In genomic region chr1:198178615-198179014, GRCh38 we compare ENCODE assay signal across 24 cellular contexts. TPM values are rescaled to one million over a fixed set of nuclear protein-coding genes. Genes with fewer than 3 reads are reported as not detected.
A peak's percentile ranks its signal among the peaks of the same experiment; 100 is the strongest.
DNase-seq lines count a peak whose midpoint lies in the region; ATAC-seq and TF ChIP-seq lines count a peak whose summit lies in the region.
"Had no signal": no experiment of that assay in that cellular context is flagged by ENCODE, and none has a peak within 500 bp of the region (broad histone marks: within the 10 kb centered on the region; RNA-seq: fewer than 3 reads in every experiment).

No MANE protein-coding gene starts in this region.

- no peak overlapping the region for H3K27ac ChIP-seq in H9 (ENCODE audit: insufficient read length, low read depth, low read length)
- H3K27ac ChIP-seq: A549, esophagus muscularis mucosa, gastroesophageal sphincter, prostate gland had no signal

- no peak overlapping the region for H4K91ac ChIP-seq in H9 (ENCODE audit: insufficient read length, low read depth, low read length)

- no peak overlapping the region for H3T11ph ChIP-seq in H9 (ENCODE audit: low read length)

- no peak overlapping the region for H2BK12ac ChIP-seq in H9 (ENCODE audit: insufficient read length, low read depth, low read length)

- no peak overlapping the region for H4K5ac ChIP-seq in H9 (ENCODE audit: insufficient read length, low read depth, low read length)

- intact Hi-C loops in activated CD4-positive, alpha-beta T cell treated with anti-CD3 and anti-CD28 coated beads for 36 hours (cut with DNase I, micrococcal nuclease): no loop called here
- intact Hi-C loops in activated CD8-positive, alpha-beta T cell treated with anti-CD3 and anti-CD28 coated beads for 36 hours (cut with micrococcal nuclease): no loop called here

- POLR2A ChIA-PET in activated CD4-positive, alpha-beta T cell treated with anti-CD3 and anti-CD28 coated beads for 36 hours (lab: Charles Lee): interaction anchor here (0.6 kb wide), 1 partner anchor 15 kb away, joined by 3 read pairs; no protein-coding TSS in a partner anchor
- POLR2A ChIA-PET in activated CD8-positive, alpha-beta T cell treated with anti-CD3 and anti-CD28 coated beads for 36 hours (lab: Charles Lee): interaction anchor here (0.6 to 1.5 kb wide), 4 partner anchors 8 to 172 kb away, joined by 3 to 5 read pairs (median 4); partner anchors contain the start of gene NEK7
- POLR2A ChIA-PET in naive thymus-derived CD8-positive, alpha-beta T cell (lab: Charles Lee): interaction anchor here (0.7 to 1.1 kb wide), 4 partner anchors 8 to 23 kb away, joined by 3 to 8 read pairs (median 4); partner anchors contain the start of gene NEK7

- no peak overlapping the region for H2AK5ac ChIP-seq in H9 (ENCODE audit: insufficient read length, low read length)

- no peaks in the 10 kb centered on the region for H3K27me3 Mint-ChIP-seq in activated CD4-positive, alpha-beta T cell treated with anti-CD3 and anti-CD28 coated beads for 36 hours
- no peaks in the 10 kb centered on the region for H3K27me3 Mint-ChIP-seq in H9 (ENCODE audit: low read depth)
- H3K27me3 Mint-ChIP-seq in activated CD8-positive, alpha-beta T cell treated with anti-CD3 and anti-CD28 coated beads for 36 hours: no peaks in the 10 kb centered on the region
- H3K27me3 Mint-ChIP-seq in naive thymus-derived CD8-positive, alpha-beta T cell: no peaks in the 10 kb centered on the region
- H3K27me3 Mint-ChIP-seq: memory B cell, type B pancreatic cell had no signal

- no peaks in the 10 kb centered on the region for H4K20me1 ChIP-seq in H9 (ENCODE audit: control insufficient read depth, insufficient read depth, insufficient read length)

- H3K79me1 ChIP-seq in H9 (ENCODE audit: insufficient read depth, low read depth, low read length, poor library complexity, severe bottlenecking): no peaks in the 10 kb centered on the region

- no peak overlapping the region for H3K9ac ChIP-seq in H9 (ENCODE audit: extremely low read depth, insufficient read length, low read length)
- H3K9ac ChIP-seq: BLaER1 had no signal

- no peak overlapping the region for H2BK5ac ChIP-seq in H9 (ENCODE audit: insufficient read length, low read length)

- no peak overlapping the region for H2BK120ac ChIP-seq in H9 (ENCODE audit: low read depth, low read length, poor library complexity, severe bottlenecking)

- no peak overlapping the region for H2BK15ac ChIP-seq in H9 (ENCODE audit: low read depth, low read length)

- H3K4me1 ChIP-seq in H9 (ENCODE audit: insufficient read depth, low read length): no peaks in the 10 kb centered on the region; the same call in 1 of the 2 replicates
- H3K4me1 ChIP-seq: prostate gland had no signal

- H3K27me3 ChIP-seq in H9 (ENCODE audit: insufficient read depth, low read length): no peaks in the 10 kb centered on the region
- H3K27me3 ChIP-seq: BLaER1, esophagus muscularis mucosa, gastroesophageal sphincter had no signal

- H4K8ac ChIP-seq in H9 (replicated peaks; ENCODE audit: insufficient read length, low read depth, low read length): no peak overlapping the region

- DNase-seq in activated CD4-positive, alpha-beta T cell treated with anti-CD3 and anti-CD28 coated beads for 36 hours: no peak
- no peak for DNase-seq in activated CD4-positive, alpha-beta T cell treated with anti-CD3 and anti-CD28 coated beads, Interleukin-2, amount 50 U/mL, for 4 hours
- no peak for DNase-seq in H9
- no peak for DNase-seq in activated CD8-positive, alpha-beta T cell treated with anti-CD3 and anti-CD28 coated beads for 36 hours
- no peak for DNase-seq in naive thymus-derived CD8-positive, alpha-beta T cell
- DNase-seq: cerebellar nuclear complex; DMS 273 treated with DMSO at 0.1 percent for 48 hours; effector CD4-positive, alpha-beta T cell; kidney glomerular epithelial cell; MM.1S; NCI-H1694 treated with DMSO at 0.1 percent for 48 hours; NCI-H345; stimulated activated CD4-positive, alpha-beta T cell treated with anti-CD3 and anti-CD28 coated beads, Interleukin-2, amount 100 ng/mL, for 24 hours had no signal

- no peak overlapping the region for H3K18ac ChIP-seq in H9 (ENCODE audit: insufficient read length, low read depth, low read length)

- no peaks in the 10 kb centered on the region for H3K9me3 Mint-ChIP-seq in activated CD4-positive, alpha-beta T cell treated with anti-CD3 and anti-CD28 coated beads for 36 hours (ENCODE audit: low read depth)
- H3K9me3 Mint-ChIP-seq in H9: no peaks in the 10 kb centered on the region
- H3K9me3 Mint-ChIP-seq in activated CD8-positive, alpha-beta T cell treated with anti-CD3 and anti-CD28 coated beads for 36 hours: no peaks in the 10 kb centered on the region
- H3K9me3 Mint-ChIP-seq in naive thymus-derived CD8-positive, alpha-beta T cell: no peaks in the 10 kb centered on the region
- H3K9me3 Mint-ChIP-seq: activated T-helper 1 cell treated with anti-CD3 and anti-CD28 coated beads, Interleukin-12 subunit alpha, Interleukin-12 subunit beta, Interleukin-2, Interleukin-4 antibody, amounts not matched to agents 30 ng/mL and 10 ng/mL and 1 ng/mL, durations not matched to agents 14 hours and 24 hours and 36 hours; memory B cell had no signal

- no peak overlapping the region; the same call in 1 of the 2 replicates for H3K14ac ChIP-seq in H9 (ENCODE audit: insufficient read depth, low read length)

- H3K4me2 ChIP-seq in H9 (ENCODE audit: insufficient read depth, insufficient read length, low read length): no peak overlapping the region
- H3K4me2 ChIP-seq: A549 had no signal

- H3K27ac Mint-ChIP-seq in activated CD4-positive, alpha-beta T cell treated with anti-CD3 and anti-CD28 coated beads for 36 hours: peak overlapping the region; percentile 16
- peak overlapping the region in 2 of 3 experiments; percentile 2 to 31; a peak in 3 of 7 replicates for H3K27ac Mint-ChIP-seq in H9
- peak overlapping the region; percentile 71 for H3K27ac Mint-ChIP-seq in activated CD8-positive, alpha-beta T cell treated with anti-CD3 and anti-CD28 coated beads for 36 hours
- peak overlapping the region; percentile 68 to 99 (median 89) for H3K27ac Mint-ChIP-seq in naive thymus-derived CD8-positive, alpha-beta T cell
- H3K27ac Mint-ChIP-seq: type B pancreatic cell had no signal

- CTCF ChIA-PET in activated CD4-positive, alpha-beta T cell treated with anti-CD3 and anti-CD28 coated beads for 36 hours (lab: Charles Lee): interaction anchor here (0.7 to 2.3 kb wide), 3 partner anchors 11 to 19 kb away, joined by 3 to 6 read pairs (median 3); no protein-coding TSS in a partner anchor
- CTCF ChIA-PET in activated CD8-positive, alpha-beta T cell treated with anti-CD3 and anti-CD28 coated beads for 36 hours (lab: Charles Lee): no interaction called here

- H3K79me2 ChIP-seq in H9 (ENCODE audit: insufficient read depth, low read length): peaks cover 4% of the 10 kb centered on the region; the same call in 1 of the 2 replicates

- no peak overlapping the region for H3K56ac ChIP-seq in H9 (ENCODE audit: insufficient read length, low read depth, low read length)

- peaks cover 92% of the 10 kb centered on the region for H3K4me1 Mint-ChIP-seq in activated CD4-positive, alpha-beta T cell treated with anti-CD3 and anti-CD28 coated beads for 36 hours
- H3K4me1 Mint-ChIP-seq in H9: peaks cover 16 to 19% of the 10 kb centered on the region in 2 experiments
- peaks cover 89% of the 10 kb centered on the region for H3K4me1 Mint-ChIP-seq in activated CD8-positive, alpha-beta T cell treated with anti-CD3 and anti-CD28 coated beads for 36 hours (ENCODE audit: low read depth)
- H3K4me1 Mint-ChIP-seq in naive thymus-derived CD8-positive, alpha-beta T cell: peaks cover 39 to 94% (median 89%) of the 10 kb centered on the region in 4 donors

- H3K23ac ChIP-seq in H9 (ENCODE audit: insufficient read length, low read depth, low read length): no peak overlapping the region

- no peak overlapping the region for H3K4me3 Mint-ChIP-seq in activated CD4-positive, alpha-beta T cell treated with anti-CD3 and anti-CD28 coated beads for 36 hours
- no peak overlapping the region for H3K4me3 Mint-ChIP-seq in H9
- peak overlapping the region; percentile 6 for H3K4me3 Mint-ChIP-seq in activated CD8-positive, alpha-beta T cell treated with anti-CD3 and anti-CD28 coated beads for 36 hours
- H3K4me3 Mint-ChIP-seq in naive thymus-derived CD8-positive, alpha-beta T cell: peak overlapping the region in 6 of 10 donors; percentile 18 to 67 (median 38)
- H3K4me3 Mint-ChIP-seq: activated T-helper 1 cell treated with anti-CD3 and anti-CD28 coated beads, Interleukin-12 subunit alpha, Interleukin-12 subunit beta, Interleukin-2, Interleukin-4 antibody, amounts not matched to agents 30 ng/mL and 10 ng/mL and 1 ng/mL, durations not matched to agents 14 hours and 24 hours and 36 hours; memory B cell; type B pancreatic cell had no signal

- WGBS in H9 (ENCODE audit: extremely low coverage, insufficient read length, low lambda C conversion rate): no CpG with 5 or more reads among the region's 1 CpG

- no peak overlapping the region for H2BK20ac ChIP-seq in H9 (ENCODE audit: low read depth, low read length, poor library complexity, severe bottlenecking)

- H3K36me3 Mint-ChIP-seq in activated CD4-positive, alpha-beta T cell treated with anti-CD3 and anti-CD28 coated beads for 36 hours (ENCODE audit: low read depth): no peaks in the 10 kb centered on the region
- no peaks in the 10 kb centered on the region for H3K36me3 Mint-ChIP-seq in H9 (ENCODE audit: insufficient read depth in 1 of 3, low read depth in 3 of 3)
- peaks cover 9% of the 10 kb centered on the region for H3K36me3 Mint-ChIP-seq in activated CD8-positive, alpha-beta T cell treated with anti-CD3 and anti-CD28 coated beads for 36 hours (ENCODE audit: low read depth)
- no peaks in the 10 kb centered on the region for H3K36me3 Mint-ChIP-seq in naive thymus-derived CD8-positive, alpha-beta T cell

- H3K4ac ChIP-seq in H9 (ENCODE audit: low read depth, low read length): no peak overlapping the region

- no peak overlapping the region for H2AFZ ChIP-seq in H9 (ENCODE audit: low read length)

- no peak for ATAC-seq in activated CD4-positive, alpha-beta T cell treated with anti-CD3 and anti-CD28 coated beads for 36 hours
- ATAC-seq in activated CD8-positive, alpha-beta T cell treated with anti-CD3 and anti-CD28 coated beads for 36 hours: no peak
- no peak for ATAC-seq in naive thymus-derived CD8-positive, alpha-beta T cell
- ATAC-seq in HG03565 (IDR thresholded peaks at IDR 0.05; ENCODE audit: unreplicated experiment) (no peak), HG02571 (IDR thresholded peaks at IDR 0.05; ENCODE audit: unreplicated experiment) (no peak), GM21526 (IDR thresholded peaks at IDR 0.05; ENCODE audit: low FRiP score, unreplicated experiment) (no peak)
- ATAC-seq: A549, gastroesophageal sphincter had no signal

- H3K23me2 ChIP-seq in H9 (ENCODE audit: insufficient read length, low read depth, low read length, poor library complexity, severe bottlenecking): no peaks in the 10 kb centered on the region

- no peak for TF ChIP-seq CTCF in H9 (conservative IDR thresholded peaks at IDR 0.05)
- TF ChIP-seq CTCF in activated CD8-positive, alpha-beta T cell treated with anti-CD3 and anti-CD28 coated beads for 36 hours (IDR thresholded peaks at IDR 0.05): no peak

- H3K9me3 ChIP-seq in H9 (ENCODE audit: control insufficient read depth, low read depth, low read length): no peaks in the 10 kb centered on the region
- H3K9me3 ChIP-seq: A549, esophagus muscularis mucosa, gastroesophageal sphincter, prostate gland had no signal

RNA-seq across cellular contexts. Expression of gene NEK7, which starts 21.8 kb away (rescaled TPM):
- 10 to 100 TPM; 46.9 to 49.0 TPM for total RNA-seq in activated CD4-positive, alpha-beta T cell treated with anti-CD3 and anti-CD28 coated beads for 36 hours
- 9.6 and 10.0 TPM in 2 replicates for total RNA-seq in H9 (2021)
- total RNA-seq in activated CD8-positive, alpha-beta T cell treated with anti-CD3 and anti-CD28 coated beads for 36 hours: 10 to 100 TPM; 71.4 to 76.4 TPM
- total RNA-seq in naive thymus-derived CD8-positive, alpha-beta T cell: 10 to 100 TPM; 46.2 to 58.2 TPM
- 10 to 100 TPM; 21.6 to 44.5 (median 39.2) TPM for polyA plus RNA-seq in naive thymus-derived CD8-positive, alpha-beta T cell

Comparison
In these comparisons a context has a peak if more than half of its experiments do, and no peak if none do; other contexts are left out.
1. H3K27ac Mint-ChIP-seq: peak in every context shown above with its lines; median percentile 89 in naive thymus-derived CD8-positive, alpha-beta T cell; 71 in activated CD8-positive, alpha-beta T cell treated with anti-CD3 and anti-CD28 coated beads for 36 hours; 16 in H9; 16 in activated CD4-positive, alpha-beta T cell treated with anti-CD3 and anti-CD28 coated beads for 36 hours.
2. H3K4me3 Mint-ChIP-seq: peak in activated CD8-positive, alpha-beta T cell treated with anti-CD3 and anti-CD28 coated beads for 36 hours (single experiment) and naive thymus-derived CD8-positive, alpha-beta T cell (6 of 10); none in activated CD4-positive, alpha-beta T cell treated with anti-CD3 and anti-CD28 coated beads for 36 hours (single experiment) and H9 (0 of 2).